In genomic region chr18:69401475-69402218, GRCh38 we compare ENCODE assay signal across 8 cellular contexts. TPM values are rescaled to one million over a fixed set of nuclear protein-coding genes. Genes with fewer than 3 reads are reported as not detected.
DNase-seq lines count a peak whose midpoint lies in the region; TF ChIP-seq lines count a peak whose summit lies in the region.

No MANE protein-coding gene starts in this region.

- no peaks in the 10 kb centered on the region for H3K27me3 ChIP-seq in testis

- H3K4me3 ChIP-seq in astrocyte of the cerebellum (ENCODE audit: low read depth, low read length): peak overlapping the region; percentile 54
- H3K4me3 ChIP-seq in testis: peak overlapping the region; percentile 53 to 67

- H3K27ac ChIP-seq in testis: peak overlapping the region; percentile 35 to 83

- intact Hi-C loops in testis (cut with DNase I; ENCODE audit: low total_unique reads): no loop called here

- peak; percentile 1 for DNase-seq in stimulated activated CD4-positive, alpha-beta T cell treated with anti-CD3 and anti-CD28 coated beads, Interleukin-15, amount 100 ng/mL, for 24 hours
- DNase-seq in stimulated activated CD4-positive, alpha-beta T cell treated with anti-CD3 and anti-CD28 coated beads, Interleukin-4, amount 100 ng/mL, for 24 hours: no peak
- DNase-seq in astrocyte of the cerebellum (ENCODE audit: low read depth): no peak
- peak; percentile 11 for DNase-seq in iris pigment epithelial cell (ENCODE audit: low read depth)
- peak; percentile 14 for DNase-seq in testis
- no peak for DNase-seq in stimulated activated CD8-positive, alpha-beta memory T cell treated with anti-CD3 and anti-CD28 coated beads, Interleukin-4, amount 100 ng/mL, for 48 hours
- no peak for DNase-seq in effector CD4-positive, alpha-beta T cell
- DNase-seq in NCI-H226: no peak

- H3K4me1 ChIP-seq in testis: no peaks in the 10 kb centered on the region

- in situ Hi-C loops in astrocyte of the cerebellum (cut with HindIII; ENCODE audit: low sequenced_read_pairs): no loop called here

- no peaks in the 10 kb centered on the region for H3K9me3 ChIP-seq in testis

- TF ChIP-seq CTCF in astrocyte of the cerebellum (IDR thresholded peaks at IDR 0.05; ENCODE audit: low read depth, low read length, missing control alignments) (no peak), testis (IDR thresholded peaks at IDR 0.05) (no peak)

- no peaks in the 10 kb centered on the region for H3K36me3 ChIP-seq in testis (ENCODE audit: low read depth, missing control alignments)

- WGBS in testis, 2 donors: 1% methylated on average over 28 to 62 of the region's 62 CpGs

- TF ChIP-seq POLR2A in testis (IDR thresholded peaks at IDR 0.05): no peak

RNA-seq across cellular contexts. Expression of gene DOK6, which starts 1.0 kb away (rescaled TPM):
- total RNA-seq in testis: 1 to 10 TPM in 1 of 2 donors, under 1 TPM in 1; 0.71 to 8.5 TPM
- 11.1 TPM for polyA plus RNA-seq in testis (ENCODE audit: insufficient read depth, low read depth, low replicate concordance)

Comparison
In these comparisons a context has a peak if more than half of its experiments do, and no peak if none do; other contexts are left out.
1. DNase-seq: peak in stimulated activated CD4-positive, alpha-beta T cell treated with anti-CD3 and anti-CD28 coated beads, Interleukin-15, amount 100 ng/mL, for 24 hours (single experiment), iris pigment epithelial cell (single experiment) and testis (single experiment); none in stimulated activated CD4-positive, alpha-beta T cell treated with anti-CD3 and anti-CD28 coated beads, Interleukin-4, amount 100 ng/mL, for 24 hours (single experiment), astrocyte of the cerebellum (single experiment), stimulated activated CD8-positive, alpha-beta memory T cell treated with anti-CD3 and anti-CD28 coated beads, Interleukin-4, amount 100 ng/mL, for 48 hours (single experiment), effector CD4-positive, alpha-beta T cell (single experiment) and NCI-H226 (single experiment).